Comparison of ENCODE assay signal across 19 cellular contexts in genomic region chr18:1014496-1014895, GRCh38.
DNase-seq lines count a peak whose midpoint lies in the region; ATAC-seq and TF ChIP-seq lines count a peak whose summit lies in the region.
"Had no signal": no experiment of that assay in that cellular context is flagged by ENCODE, and none has a peak within 500 bp of the region (broad histone marks: within the 10 kb centered on the region; RNA-seq: fewer than 3 reads in every experiment).

No MANE protein-coding gene starts in this region.

- no peak overlapping the region for H3K4me3 Mint-ChIP-seq in activated CD4-positive, alpha-beta T cell treated with anti-CD3 and anti-CD28 coated beads, Interleukin-2, amount 10 ng/mL, durations not matched to agents 24 days and 14 days
- H3K4me3 Mint-ChIP-seq: activated CD8-positive, alpha-beta memory T cell treated with anti-CD3 and anti-CD28 coated beads, Interleukin-2, amount 10 ng/mL, durations not matched to agents 7 days and 5 days; activated naive CD4-positive, alpha-beta T cell treated with anti-CD3 and anti-CD28 coated beads, Interleukin-2, amount 50 U/mL, for 24 hours; central memory CD8-positive, alpha-beta T cell; naive thymus-derived CD8-positive, alpha-beta T cell; stimulated activated naive B cell treated with anti-CD40 and anti-IgM and Interleukin-4, amounts not matched to agents 10 μg/mL and 1 μg/mL and 100 μg/mL, for 72 hours had no signal

- TF ChIP-seq POLR2A in esophagus squamous epithelium (IDR thresholded peaks at IDR 0.05) = no peak

- H3K79me2 ChIP-seq in GM23248 (ENCODE audit: insufficient read depth) (no peaks in the 10 kb centered on the region), mesendoderm (ENCODE audit: control insufficient read depth, insufficient read depth, low read length) (no peaks in the 10 kb centered on the region)

- no peak for ATAC-seq in HG03457 (IDR thresholded peaks at IDR 0.05; ENCODE audit: unreplicated experiment)
- no peak for ATAC-seq in HG03108 (IDR thresholded peaks at IDR 0.05; ENCODE audit: unreplicated experiment)
- ATAC-seq: activated CD8-positive, alpha-beta memory T cell treated with anti-CD3 and anti-CD28 coated beads, Interleukin-2, amount 10 ng/mL, durations not matched to agents 7 days and 5 days; left colon; naive thymus-derived CD8-positive, alpha-beta T cell; sciatic nerve had no signal

- no peak overlapping the region for H3K4ac ChIP-seq in mesendoderm (ENCODE audit: low read depth, low read length)

- no peak overlapping the region for H2AFZ ChIP-seq in GM23248

- WGBS in GM23248 (ENCODE audit: low coverage in 1 of 2, low lambda C conversion rate in 2 of 2, missing lambda C conversion rate in 2 of 2), 2 experiments = 22 to 30% methylated on average over 6 of the region's 6 CpGs
- WGBS in mesendoderm (ENCODE audit: extremely low coverage, insufficient coverage, low lambda C conversion rate) = no CpG with 5 or more reads among the region's 6 CpGs
- 39 to 46% methylated on average over 6 of the region's 6 CpGs for WGBS in esophagus squamous epithelium, 2 donors

- H3K27me3 Mint-ChIP-seq in activated CD4-positive, alpha-beta T cell treated with anti-CD3 and anti-CD28 coated beads, Interleukin-2, amount 10 ng/mL, durations not matched to agents 24 days and 14 days = no peaks in the 10 kb centered on the region
- H3K27me3 Mint-ChIP-seq: activated CD8-positive, alpha-beta memory T cell treated with anti-CD3 and anti-CD28 coated beads, Interleukin-2, amount 10 ng/mL, durations not matched to agents 7 days and 5 days; central memory CD8-positive, alpha-beta T cell; stimulated activated naive B cell treated with anti-CD40 and anti-IgM and Interleukin-4, amounts not matched to agents 10 μg/mL and 1 μg/mL and 100 μg/mL, for 72 hours had no signal

- H4K8ac ChIP-seq in mesendoderm (ENCODE audit: low read depth, low read length) = no peak overlapping the region

- peaks cover 4% of the 10 kb centered on the region; the same call in 1 of the 2 replicates for H3F3A ChIP-seq in GM23248 (ENCODE audit: insufficient read depth)

- no peaks in the 10 kb centered on the region for H3K79me1 ChIP-seq in mesendoderm (ENCODE audit: low read length)

- H2AK5ac ChIP-seq in mesendoderm (ENCODE audit: low read length) = no peak overlapping the region

- no peak for TF ChIP-seq CTCF in esophagus squamous epithelium (IDR thresholded peaks at IDR 0.05)

- DNase-seq in GM23248 = peak; percentile 32
- DNase-seq in NCI-H82 (lab: John Stamatoyannopoulos, UW) = peak; percentile 98
- peak; percentile 75 for DNase-seq in mesendoderm
- no peak for DNase-seq in activated CD4-positive, alpha-beta T cell treated with anti-CD3 and anti-CD28 coated beads, Interleukin-2, amount 10 ng/mL, durations not matched to agents 24 days and 14 days
- no peak for DNase-seq in esophagus squamous epithelium (lab: John Stamatoyannopoulos, UW)
- DNase-seq: activated CD8-positive, alpha-beta memory T cell treated with anti-CD3 and anti-CD28 coated beads, Interleukin-2, amount 10 ng/mL, durations not matched to agents 7 days and 5 days; left colon; naive thymus-derived CD8-positive, alpha-beta T cell; NK-92 treated with Interleukin-12 subunit alpha and Interleukin-12 subunit beta, amount 100 ng/mL, for 24 hours; stimulated activated naive B cell treated with anti-CD40 and anti-IgM and Interleukin-4, amounts not matched to agents 10 μg/mL and 1 μg/mL and 100 μg/mL, for 72 hours had no signal

- no peak overlapping the region for H3K9ac ChIP-seq in BLaER1 treated with 17β-estradiol and CSF1 and Interleukin-3, amounts not matched to agents 10 nM and 100 nM
- no peak overlapping the region for H3K9ac ChIP-seq in GM23248
- H3K9ac ChIP-seq in mesendoderm (ENCODE audit: low read length) = no peak overlapping the region

- H3K4me3 ChIP-seq in BLaER1 treated with 17β-estradiol and CSF1 and Interleukin-3, amounts not matched to agents 10 nM and 100 nM = no peak overlapping the region
- H3K4me3 ChIP-seq in GM23248 (no peak overlapping the region), mesendoderm (ENCODE audit: low read length) (no peak overlapping the region), esophagus squamous epithelium (no peak overlapping the region)
- H3K4me3 ChIP-seq: vagina had no signal

- no peaks in the 10 kb centered on the region for H3K36me3 ChIP-seq in BLaER1 treated with 17β-estradiol and CSF1 and Interleukin-3, amounts not matched to agents 10 nM and 100 nM
- no peaks in the 10 kb centered on the region for H3K36me3 ChIP-seq in GM23248 (ENCODE audit: low read depth)
- no peaks in the 10 kb centered on the region for H3K36me3 ChIP-seq in mesendoderm (ENCODE audit: control insufficient read depth, insufficient read depth, low read length)
- no peaks in the 10 kb centered on the region for H3K36me3 ChIP-seq in esophagus squamous epithelium
- H3K36me3 ChIP-seq: vagina had no signal

- H3K27me3 ChIP-seq in BLaER1 treated with 17β-estradiol and CSF1 and Interleukin-3, amounts not matched to agents 10 nM and 100 nM = no peaks in the 10 kb centered on the region
- H3K27me3 ChIP-seq in GM23248 (replicated peaks; ENCODE audit: insufficient read depth) (no peaks in the 10 kb centered on the region), mesendoderm (ENCODE audit: insufficient read depth, low read length, poor library complexity) (no peaks in the 10 kb centered on the region), esophagus squamous epithelium (no peaks in the 10 kb centered on the region)
- H3K27me3 ChIP-seq: vagina had no signal

- H2BK15ac ChIP-seq in mesendoderm (replicated peaks; ENCODE audit: low read depth) = no peak overlapping the region

- no peaks in the 10 kb centered on the region for H4K20me1 ChIP-seq in BLaER1 treated with 17β-estradiol and CSF1 and Interleukin-3, amounts not matched to agents 10 nM and 100 nM
- H4K20me1 ChIP-seq in GM23248 (ENCODE audit: insufficient read depth) = no peaks in the 10 kb centered on the region

- intact Hi-C loops in activated CD4-positive, alpha-beta T cell treated with anti-CD3 and anti-CD28 coated beads, Interleukin-2, amount 10 ng/mL, durations not matched to agents 24 days and 14 days (cut with micrococcal nuclease) = no loop called here
- intact Hi-C loops in esophagus squamous epithelium (cut with DNase I) = no loop called here

- H3K23ac ChIP-seq in mesendoderm (ENCODE audit: low read length) = no peak overlapping the region

- H2BK120ac ChIP-seq in mesendoderm (ENCODE audit: low read depth, low read length) = no peak overlapping the region

- no peaks in the 10 kb centered on the region for H3K9me2 ChIP-seq in GM23248 (ENCODE audit: insufficient read depth)

- peak overlapping the region in 9 of 11 experiments; percentile 34 to 72 (median 61); a peak in 17 of 22 replicates for H3K4me2 ChIP-seq in BLaER1 treated with 17β-estradiol and CSF1 and Interleukin-3, amounts not matched to agents 10 nM and 100 nM
- H3K4me2 ChIP-seq in GM23248 (ENCODE audit: unreplicated experiment) (no peak overlapping the region), mesendoderm (ENCODE audit: low read length) (no peak overlapping the region)

- no peaks in the 10 kb centered on the region for H3K4me1 Mint-ChIP-seq in activated CD4-positive, alpha-beta T cell treated with anti-CD3 and anti-CD28 coated beads, Interleukin-2, amount 10 ng/mL, durations not matched to agents 24 days and 14 days
- H3K4me1 Mint-ChIP-seq: activated CD8-positive, alpha-beta memory T cell treated with anti-CD3 and anti-CD28 coated beads, Interleukin-2, amount 10 ng/mL, durations not matched to agents 7 days and 5 days; activated naive CD4-positive, alpha-beta T cell treated with anti-CD3 and anti-CD28 coated beads, Interleukin-2, amount 50 U/mL, for 24 hours; central memory CD8-positive, alpha-beta T cell; naive thymus-derived CD8-positive, alpha-beta T cell; stimulated activated naive B cell treated with anti-CD40 and anti-IgM and Interleukin-4, amounts not matched to agents 10 μg/mL and 1 μg/mL and 100 μg/mL, for 72 hours had no signal

- in situ Hi-C loops in GM23248 (cut with MboI) = no loop called here

- H3K56ac ChIP-seq in mesendoderm (ENCODE audit: low read length) = peak overlapping the region; percentile 8

- no peak overlapping the region for H4K5ac ChIP-seq in mesendoderm (ENCODE audit: low read length)

- no peak overlapping the region for H3K27ac ChIP-seq in BLaER1 treated with 17β-estradiol and CSF1 and Interleukin-3, amounts not matched to agents 10 nM and 100 nM
- H3K27ac ChIP-seq in GM23248 (no peak overlapping the region), mesendoderm (ENCODE audit: low read depth, low read length) (peak overlapping the region; percentile 2), esophagus squamous epithelium (no peak overlapping the region)
- H3K27ac ChIP-seq: epithelial cell of prostate, vagina, VCaP had no signal

- H3K9me3 Mint-ChIP-seq in activated CD4-positive, alpha-beta T cell treated with anti-CD3 and anti-CD28 coated beads, Interleukin-2, amount 10 ng/mL, durations not matched to agents 24 days and 14 days = no peaks in the 10 kb centered on the region
- H3K9me3 Mint-ChIP-seq: activated naive CD4-positive, alpha-beta T cell treated with anti-CD3 and anti-CD28 coated beads, Interleukin-2, amount 50 U/mL, for 24 hours; central memory CD8-positive, alpha-beta T cell; naive thymus-derived CD8-positive, alpha-beta T cell; stimulated activated naive B cell treated with anti-CD40 and anti-IgM and Interleukin-4, amounts not matched to agents 10 μg/mL and 1 μg/mL and 100 μg/mL, for 72 hours had no signal

- no peaks in the 10 kb centered on the region for H3K9me3 ChIP-seq in BLaER1 treated with 17β-estradiol and CSF1 and Interleukin-3, amounts not matched to agents 10 nM and 100 nM (replicated peaks in 1 of 11)
- no peaks in the 10 kb centered on the region for H3K9me3 ChIP-seq in GM23248 (ENCODE audit: low read depth)
- H3K9me3 ChIP-seq in esophagus squamous epithelium = no peaks in the 10 kb centered on the region
- H3K9me3 ChIP-seq: vagina had no signal

- no peak overlapping the region for H3K27ac Mint-ChIP-seq in activated CD4-positive, alpha-beta T cell treated with anti-CD3 and anti-CD28 coated beads, Interleukin-2, amount 10 ng/mL, durations not matched to agents 24 days and 14 days
- H3K27ac Mint-ChIP-seq: activated CD8-positive, alpha-beta memory T cell treated with anti-CD3 and anti-CD28 coated beads, Interleukin-2, amount 10 ng/mL, durations not matched to agents 7 days and 5 days; activated naive CD4-positive, alpha-beta T cell treated with anti-CD3 and anti-CD28 coated beads, Interleukin-2, amount 50 U/mL, for 24 hours; naive thymus-derived CD8-positive, alpha-beta T cell; stimulated activated naive B cell treated with anti-CD40 and anti-IgM and Interleukin-4, amounts not matched to agents 10 μg/mL and 1 μg/mL and 100 μg/mL, for 72 hours had no signal

- peaks cover 0 to 26% (median 17%) of the 10 kb centered on the region in 10 experiments; a peak in 16 of 20 replicates for H3K4me1 ChIP-seq in BLaER1 treated with 17β-estradiol and CSF1 and Interleukin-3, amounts not matched to agents 10 nM and 100 nM
- H3K4me1 ChIP-seq in GM23248 (ENCODE audit: insufficient read depth) (peaks cover 33% of the 10 kb centered on the region), mesendoderm (ENCODE audit: control insufficient read depth, low read depth, low read length) (peaks cover 15% of the 10 kb centered on the region), esophagus squamous epithelium (no peaks in the 10 kb centered on the region)
- H3K4me1 ChIP-seq: vagina had no signal

- no peaks in the 10 kb centered on the region for H3K36me3 Mint-ChIP-seq in activated CD4-positive, alpha-beta T cell treated with anti-CD3 and anti-CD28 coated beads, Interleukin-2, amount 10 ng/mL, durations not matched to agents 24 days and 14 days (ENCODE audit: low read depth)
- H3K36me3 Mint-ChIP-seq: activated CD8-positive, alpha-beta memory T cell treated with anti-CD3 and anti-CD28 coated beads, Interleukin-2, amount 10 ng/mL, durations not matched to agents 7 days and 5 days; activated naive CD4-positive, alpha-beta T cell treated with anti-CD3 and anti-CD28 coated beads, Interleukin-2, amount 50 U/mL, for 24 hours; naive thymus-derived CD8-positive, alpha-beta T cell; stimulated activated naive B cell treated with anti-CD40 and anti-IgM and Interleukin-4, amounts not matched to agents 10 μg/mL and 1 μg/mL and 100 μg/mL, for 72 hours had no signal

- peak overlapping the region; percentile 34 for H3K18ac ChIP-seq in mesendoderm (ENCODE audit: low read length)

- H2BK5ac ChIP-seq in mesendoderm (ENCODE audit: low read length) = no peak overlapping the region

Comparison
In these comparisons a context has a peak if more than half of its experiments do, and no peak if none do; other contexts are left out.
1. H3K4me2 ChIP-seq: peak in BLaER1 treated with 17β-estradiol and CSF1 and Interleukin-3, amounts not matched to agents 10 nM and 100 nM (9 of 11); none in GM23248 (single experiment) and mesendoderm (single experiment).
2. DNase-seq: peak in GM23248 (single experiment), NCI-H82 (single experiment) and mesendoderm (single experiment); none in activated CD4-positive, alpha-beta T cell treated with anti-CD3 and anti-CD28 coated beads, Interleukin-2, amount 10 ng/mL, durations not matched to agents 24 days and 14 days (single experiment) and esophagus squamous epithelium (single experiment).